ENCODE assay signal across 10 cellular contexts in the genomic region with DNA sequence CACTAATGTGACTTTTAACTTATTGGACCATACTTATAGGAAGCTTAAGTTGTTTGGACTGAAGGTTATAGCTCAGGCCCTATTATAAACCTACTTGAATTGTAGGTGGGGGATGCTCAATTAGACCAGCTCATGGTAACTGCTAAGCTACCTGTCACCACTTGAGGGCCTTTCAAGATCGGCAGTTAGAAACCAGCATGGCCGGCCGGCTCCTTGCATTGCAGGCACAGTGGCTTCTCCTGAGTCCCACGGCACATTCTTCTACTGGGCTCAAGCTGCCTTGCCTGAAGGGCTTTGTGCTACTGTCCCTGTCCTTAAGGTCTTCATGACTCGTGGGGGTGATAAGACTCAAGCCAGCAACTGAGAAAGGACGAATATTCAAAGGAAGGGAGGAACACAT.
DNase-seq lines count a peak whose midpoint lies in the region; ATAC-seq and TF ChIP-seq lines count a peak whose summit lies in the region.
"Had no signal": no experiment of that assay in that cellular context is flagged by ENCODE, and none has a peak within 500 bp of the region (broad histone marks: within the 10 kb centered on the region; RNA-seq: fewer than 3 reads in every experiment).

No MANE protein-coding gene starts in this region.

- no peak overlapping the region for H2AFZ ChIP-seq in mammary epithelial cell (ENCODE audit: low read depth, low read length)
- H2AFZ ChIP-seq: parathyroid adenoma had no signal

- no peak overlapping the region for H3K9ac ChIP-seq in mammary epithelial cell (ENCODE audit: insufficient read depth, low read length)
- H3K9ac ChIP-seq: parathyroid adenoma had no signal

- H3K9me3 ChIP-seq in mammary epithelial cell (replicated peaks; ENCODE audit: insufficient read depth, low read length), result no peaks in the 10 kb centered on the region
- peaks cover 0 to 17% of the 10 kb centered on the region in 2 donors for H3K9me3 ChIP-seq in left lung

- peaks cover 17% of the 10 kb centered on the region for H3K4me1 ChIP-seq in mammary epithelial cell (ENCODE audit: insufficient read depth, low read length)
- peaks cover 12 to 41% of the 10 kb centered on the region in 2 donors for H3K4me1 ChIP-seq in left lung
- H3K4me1 ChIP-seq: parathyroid adenoma had no signal

- peak; percentile 65 for DNase-seq in COR-L47 (lab: John Stamatoyannopoulos, UW)
- DNase-seq in HuH-7.5 (ENCODE audit: low spot score), result peak; percentile 29
- peak; percentile 20 for DNase-seq in mammary epithelial cell
- peak in 1 of 2 donors; percentile 79 for DNase-seq in left lung
- DNase-seq in NCI-H2107 treated with DMSO at 0.1 percent for 48 hours (lab: John Stamatoyannopoulos, UW; ENCODE audit: unreplicated experiment), result no peak
- DNase-seq in OCI-M1 (lab: John Stamatoyannopoulos, UW), result no peak
- DNase-seq in putamen (ENCODE audit: low spot score), result no peak
- DNase-seq: amniotic stem cell had no signal

- H3K27me3 ChIP-seq in mammary epithelial cell (ENCODE audit: insufficient read depth, low read length), result no peaks in the 10 kb centered on the region
- H3K27me3 ChIP-seq in left lung, result no peaks in the 10 kb centered on the region

- CTCF ChIA-PET in mammary epithelial cell (lab: Charles Lee; ENCODE audit: low non-redundant PET), result interaction anchor here (0.5 to 0.6 kb wide), 3 partner anchors 12 to 321 kb away, joined by 3 to 4 read pairs (median 3); no protein-coding TSS in a partner anchor

- in situ Hi-C loops in mammary epithelial cell (cut with MboI; ENCODE audit: low sequenced_read_pairs in 2 of 2), result loop anchor here in 1 of 2 donors (25.0 kb wide), 1 partner anchor 529 kb away; no protein-coding TSS in a partner anchor

- peak in 1 of 2 donors; percentile 24 for TF ChIP-seq CTCF in mammary epithelial cell (conservative IDR thresholded peaks at IDR 0.05 in 1 of 2, IDR thresholded peaks at IDR 0.05 in 1 of 2; ENCODE audit: extremely low read depth in 1 of 2, insufficient read depth in 1 of 2, low read depth in 1 of 2, low read length in 2 of 2)
- peak in 1 of 2 donors; percentile 13 for TF ChIP-seq CTCF in left lung (IDR thresholded peaks at IDR 0.05)

- no TSS peak for BruUV-seq in mammary epithelial cell (replicated peaks; lab: Mats Ljungman, UMichigan)

- WGBS in mammary epithelial cell (ENCODE audit: low coverage, missing lambda C conversion rate), result 93% methylated on average over 5 of the region's 6 CpGs

- intact Hi-C loops in mammary epithelial cell (cut with micrococcal nuclease) (no loop called here), left lung (cut with DNase I) (no loop called here)

- H3K79me2 ChIP-seq in mammary epithelial cell (ENCODE audit: insufficient read depth, low read length), result peaks cover 33% of the 10 kb centered on the region

- ATAC-seq in left lung (peak; percentile 67), GM18519 (IDR thresholded peaks at IDR 0.05; ENCODE audit: low FRiP score, unreplicated experiment) (no peak)

- H3K4me2 ChIP-seq in mammary epithelial cell (ENCODE audit: insufficient read depth, low read depth, low read length), result no peak overlapping the region

- H4K20me1 ChIP-seq in mammary epithelial cell (ENCODE audit: insufficient read depth, low read length), result no peaks in the 10 kb centered on the region

- H3K36me3 ChIP-seq in mammary epithelial cell (ENCODE audit: insufficient read depth, low read length) (no peaks in the 10 kb centered on the region), left lung (no peaks in the 10 kb centered on the region)

- no peak overlapping the region for H3K27ac ChIP-seq in mammary epithelial cell (ENCODE audit: insufficient read depth, low read depth, low read length)
- no peak overlapping the region for H3K27ac ChIP-seq in left lung
- H3K27ac ChIP-seq: parathyroid adenoma had no signal

- H3K4me3 ChIP-seq in mammary epithelial cell (replicated peaks in 1 of 3; ENCODE audit: insufficient read depth in 1 of 3, low read depth in 2 of 3, low read length in 3 of 3) (no peak overlapping the region), left lung (no peak overlapping the region)

- dilution Hi-C loops in mammary epithelial cell (cut with HindIII; ENCODE audit: low sequenced_read_pairs), result loop anchor here (5.0 kb wide), 1 partner anchor 46 kb away; no protein-coding TSS in a partner anchor

Comparison
In these comparisons a context has a peak if more than half of its experiments do, and no peak if none do; other contexts are left out.
1. DNase-seq: peak in COR-L47 (single experiment), HuH-7.5 (single experiment) and mammary epithelial cell (single experiment); none in NCI-H2107 treated with DMSO at 0.1 percent for 48 hours (single experiment), OCI-M1 (single experiment) and putamen (single experiment).